ENCODE assay signal across 10 cellular contexts in the genomic region with DNA sequence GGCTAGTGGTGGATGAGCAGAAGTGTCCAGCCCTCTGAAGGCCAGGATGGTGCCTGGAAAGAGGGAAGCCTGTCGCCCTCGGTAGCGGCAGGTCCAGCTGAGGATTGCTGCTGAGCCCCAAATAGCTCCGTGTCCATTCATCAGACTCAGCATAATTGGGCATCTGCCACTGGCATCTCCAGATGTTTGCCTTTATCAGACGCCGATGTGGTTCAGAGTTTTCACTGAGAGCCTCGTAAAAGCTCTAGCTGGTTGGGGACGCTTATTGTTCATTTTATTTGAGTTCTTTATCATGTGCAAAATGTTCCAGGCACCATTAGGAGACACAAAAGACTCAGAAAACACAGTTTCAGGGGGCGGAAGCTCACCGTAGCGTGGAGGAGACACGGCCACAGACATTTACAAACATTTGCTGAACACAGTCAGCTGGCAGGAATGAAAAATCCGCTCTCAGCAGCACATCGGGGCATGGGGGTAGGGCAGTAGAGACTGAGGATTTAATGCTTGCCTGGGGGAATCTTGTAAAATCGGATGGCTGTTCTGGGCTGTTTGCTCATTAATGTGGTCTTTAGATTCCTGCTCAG. TPM values are rescaled to one million over a fixed set of nuclear protein-coding genes. Genes with fewer than 3 reads are reported as not detected.
A peak's percentile ranks its signal among the peaks of the same experiment; 100 is the strongest.
DNase-seq lines count a peak whose midpoint lies in the region; ATAC-seq lines count a peak whose summit lies in the region.
"Had no signal": no experiment of that assay in that cellular context is flagged by ENCODE, and none has a peak within 500 bp of the region (broad histone marks: within the 10 kb centered on the region; RNA-seq: fewer than 3 reads in every experiment).

No MANE protein-coding gene starts in this region.

- H3K4me3 ChIP-seq in ACC112 (ENCODE audit: low read depth, low read length) (0 out of 2 replicates have a peak overlapping the region, but pooled peaks have one; percentile 42), adipocyte (ENCODE audit: low read length) (peak overlapping the region; percentile 9)

- H3K27me3 ChIP-seq in ACC112 (ENCODE audit: insufficient read depth, low read length): peaks cover 13% of the 10 kb centered on the region
- H3K27me3 ChIP-seq in adipocyte (replicated peaks; ENCODE audit: control insufficient read depth, insufficient read depth, low read length): peaks cover 13% of the 10 kb centered on the region

- no peak for ATAC-seq in esophagus mucosa
- ATAC-seq: naive thymus-derived CD4-positive, alpha-beta T cell had no signal

- peak; percentile 16 for DNase-seq in HT-29 (ENCODE audit: low spot score)
- peak; percentile 63 for DNase-seq in adipocyte (ENCODE audit: low read depth)
- DNase-seq in medulla oblongata (ENCODE audit: extremely low spot score): peak; percentile 5
- no peak for DNase-seq in OCI-M1 (lab: John Stamatoyannopoulos, UW)
- DNase-seq in KBM-7: no peak
- no peak for DNase-seq in NCI-H524 (lab: John Stamatoyannopoulos, UW)
- DNase-seq: activated naive CD8-positive, alpha-beta T cell treated with anti-CD3 and anti-CD28 coated beads, Interleukin-2, amount 10 ng/mL, durations not matched to agents 7 days and 5 days; naive thymus-derived CD4-positive, alpha-beta T cell had no signal

- no peak overlapping the region for H3K9ac ChIP-seq in adipocyte (ENCODE audit: low read length)

- H2AFZ ChIP-seq in ACC112 (ENCODE audit: low read length, unreplicated experiment): no peak overlapping the region

- H3K4me1 ChIP-seq in ACC112 (ENCODE audit: control insufficient read depth, insufficient read depth, low read length, unreplicated experiment) (peaks cover 12% of the 10 kb centered on the region), adipocyte (ENCODE audit: control insufficient read depth, insufficient read depth, low read length) (peaks cover 38% of the 10 kb centered on the region)

- no peaks in the 10 kb centered on the region for H3K9me3 ChIP-seq in adipocyte (ENCODE audit: control insufficient read depth, low read length)

- no peak overlapping the region for H3K27ac ChIP-seq in ACC112 (ENCODE audit: low read depth, low read length)

- in situ Hi-C loops in KBM-7 (cut with MboI; ENCODE audit: low pct_unique_long_range_greater_than_20kb, low sequenced_read_pairs): no loop called here

- H3K36me3 ChIP-seq in ACC112 (ENCODE audit: insufficient read depth, low read length) (no peaks in the 10 kb centered on the region), adipocyte (ENCODE audit: control insufficient read depth, insufficient read depth, low read length, severe bottlenecking) (no peaks in the 10 kb centered on the region)

- no peaks in the 10 kb centered on the region for H3K79me2 ChIP-seq in ACC112 (ENCODE audit: control insufficient read depth, insufficient read depth, low read length, unreplicated experiment)

RNA-seq across cellular contexts. Expression of a gene that starts 41.8 kb away (rescaled TPM):
- 45.7 and 50.7 TPM in 2 replicates for total RNA-seq in HT-29 (2014; rRNA removed; shearing (Covaris generic))
- total RNA-seq in esophagus mucosa: 0.52 TPM

Comparison
In these comparisons a context has a peak if more than half of its experiments do, and no peak if none do; other contexts are left out.
1. DNase-seq: peak in HT-29 (single experiment), adipocyte (single experiment) and medulla oblongata (single experiment); none in OCI-M1 (single experiment), KBM-7 (single experiment) and NCI-H524 (0 of 2).
2. RNA of a gene that starts 41.8 kb away (total RNA-seq): 45.7 to 50.7 TPM in HT-29; 0.52 TPM in esophagus mucosa (single experiment); every median in the first group is over 10 times any median in the second.